Comparison of ENCODE assay signal across 10 cellular contexts in the genomic region with DNA sequence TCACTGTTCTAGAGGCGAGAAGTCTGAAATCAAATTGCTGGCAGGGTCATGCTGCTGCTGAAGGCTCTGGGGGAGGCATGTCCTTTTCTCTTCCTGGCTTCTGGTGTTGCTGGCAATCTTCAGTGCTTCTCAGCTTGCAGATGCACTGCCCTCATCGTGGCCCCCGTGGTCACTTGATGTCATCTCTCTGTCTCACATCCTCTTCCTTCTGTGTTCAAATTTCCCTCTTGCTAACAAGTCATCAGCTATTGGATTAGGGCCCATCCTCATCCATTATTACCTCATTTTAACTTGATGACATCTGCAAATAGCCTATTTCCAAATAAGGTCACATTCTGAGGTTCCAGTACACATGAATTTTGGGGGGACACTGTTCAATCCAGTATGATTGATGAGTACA. TPM values are rescaled to one million over a fixed set of nuclear protein-coding genes. Genes with fewer than 3 reads are reported as not detected.
A peak's percentile ranks its signal among the peaks of the same experiment; 100 is the strongest.
DNase-seq lines count a peak whose midpoint lies in the region; ATAC-seq and TF ChIP-seq lines count a peak whose summit lies in the region.
"Had no signal": no experiment of that assay in that cellular context is flagged by ENCODE, and none has a peak within 500 bp of the region (broad histone marks: within the 10 kb centered on the region; RNA-seq: fewer than 3 reads in every experiment).

No MANE protein-coding gene starts in this region.

- peaks cover 0 to 18% of the 10 kb centered on the region in 2 donors for H3K4me1 ChIP-seq in right atrium auricular region

- no peaks in the 10 kb centered on the region for H3K36me3 ChIP-seq in right atrium auricular region
- H3K36me3 ChIP-seq: SJSA1 had no signal

- TF ChIP-seq CTCF in right atrium auricular region (IDR thresholded peaks at IDR 0.05) = no peak

- no peaks in the 10 kb centered on the region for H3K27me3 ChIP-seq in right atrium auricular region
- H3K27me3 ChIP-seq: SJSA1 had no signal

- peak; percentile 41 for DNase-seq in A172 (ENCODE audit: low spot score)
- DNase-seq in SIG-M5 treated with dmso at 0.1 percent for 504 hours (lab: John Stamatoyannopoulos, UW; ENCODE audit: unreplicated experiment) = peak; percentile 69
- DNase-seq in right atrium auricular region (ENCODE audit: low spot score) = peak; percentile 68
- DNase-seq in NCI-H2081 (lab: John Stamatoyannopoulos, UW) = no peak
- DNase-seq in SHP77 treated with DMSO at 0.1 percent for 48 hours (lab: John Stamatoyannopoulos, UW) = no peak
- no peak for DNase-seq in KG1 (lab: John Stamatoyannopoulos, UW)
- no peak for DNase-seq in globus pallidus (ENCODE audit: low spot score)

- peak overlapping the region in 1 of 2 donors; percentile 56 for H3K27ac ChIP-seq in right atrium auricular region
- H3K27ac ChIP-seq: SJSA1 had no signal

- no peak overlapping the region for H3K4me3 ChIP-seq in right atrium auricular region
- H3K4me3 ChIP-seq: SJSA1 had no signal

- H3K9me3 ChIP-seq in right atrium auricular region = no peaks in the 10 kb centered on the region
- H3K9me3 ChIP-seq: SJSA1 had no signal

- peak; percentile 50 for ATAC-seq in GM21447 (IDR thresholded peaks at IDR 0.05; ENCODE audit: unreplicated experiment)

RNA-seq across cellular contexts. Expression of a gene that starts 36.6 kb away (rescaled TPM):
- 125 and 182 TPM in 2 replicates for total RNA-seq in A172 (2014; rRNA removed; shearing (Covaris generic))
- 100 to 1,000 TPM in 1 of 2 donors, 10 to 100 TPM in 1; 79.4 to 124 TPM for total RNA-seq in right atrium auricular region
- total RNA-seq: neural crest cell had no signal

Comparison
In these comparisons a context has a peak if more than half of its experiments do, and no peak if none do; other contexts are left out.
1. DNase-seq: peak in A172 (single experiment), SIG-M5 treated with dmso at 0.1 percent for 504 hours (single experiment) and right atrium auricular region (single experiment); none in NCI-H2081 (0 of 2), SHP77 treated with DMSO at 0.1 percent for 48 hours (single experiment), KG1 (single experiment) and globus pallidus (single experiment).